In the genomic region with DNA sequence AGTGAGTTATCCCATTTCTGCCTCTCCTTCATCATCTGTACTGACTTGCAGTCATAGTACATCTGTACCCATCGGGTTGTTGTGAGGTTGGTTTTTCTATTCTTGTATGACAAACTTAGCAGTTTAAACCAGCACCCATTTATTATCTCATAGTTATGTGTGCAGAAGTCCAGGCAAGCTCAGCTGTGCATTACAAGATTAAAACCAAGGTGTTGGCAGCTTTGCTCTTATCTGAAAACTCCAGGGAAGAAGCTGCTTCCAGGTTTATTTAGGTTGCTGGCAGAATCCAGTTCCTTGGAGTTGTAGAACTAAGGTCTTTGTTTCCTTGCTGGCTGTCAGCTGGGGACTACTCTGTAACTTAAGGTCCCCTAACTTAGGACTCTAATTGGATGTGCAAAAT, we compare ENCODE assay signal across 10 cellular contexts. TPM values are rescaled to one million over a fixed set of nuclear protein-coding genes. Genes with fewer than 3 reads are reported as not detected.
"Had no signal": no experiment of that assay in that cellular context is flagged by ENCODE, and none has a peak within 500 bp of the region (broad histone marks: within the 10 kb centered on the region; RNA-seq: fewer than 3 reads in every experiment).

No MANE protein-coding gene starts in this region.

RNA-seq across cellular contexts. Expression of a gene that starts 19.6 kb away (rescaled TPM):
- total RNA-seq: colonic mucosa; esophagus muscularis mucosa; lung; myocyte; omental fat pad; psoas muscle; T-helper 1 cell treated with Interleukin-12 subunit alpha and Interleukin-12 subunit beta and Interleukin-4 antibody, amounts not matched to agents 30 ng/mL and 1 ng/mL, for 36 hours; temporal lobe; upper lobe of left lung had no signal
- polyA plus RNA-seq: SK-N-SH had no signal
